Comparison of ENCODE assay signal across 22 cellular contexts in the genomic region with DNA sequence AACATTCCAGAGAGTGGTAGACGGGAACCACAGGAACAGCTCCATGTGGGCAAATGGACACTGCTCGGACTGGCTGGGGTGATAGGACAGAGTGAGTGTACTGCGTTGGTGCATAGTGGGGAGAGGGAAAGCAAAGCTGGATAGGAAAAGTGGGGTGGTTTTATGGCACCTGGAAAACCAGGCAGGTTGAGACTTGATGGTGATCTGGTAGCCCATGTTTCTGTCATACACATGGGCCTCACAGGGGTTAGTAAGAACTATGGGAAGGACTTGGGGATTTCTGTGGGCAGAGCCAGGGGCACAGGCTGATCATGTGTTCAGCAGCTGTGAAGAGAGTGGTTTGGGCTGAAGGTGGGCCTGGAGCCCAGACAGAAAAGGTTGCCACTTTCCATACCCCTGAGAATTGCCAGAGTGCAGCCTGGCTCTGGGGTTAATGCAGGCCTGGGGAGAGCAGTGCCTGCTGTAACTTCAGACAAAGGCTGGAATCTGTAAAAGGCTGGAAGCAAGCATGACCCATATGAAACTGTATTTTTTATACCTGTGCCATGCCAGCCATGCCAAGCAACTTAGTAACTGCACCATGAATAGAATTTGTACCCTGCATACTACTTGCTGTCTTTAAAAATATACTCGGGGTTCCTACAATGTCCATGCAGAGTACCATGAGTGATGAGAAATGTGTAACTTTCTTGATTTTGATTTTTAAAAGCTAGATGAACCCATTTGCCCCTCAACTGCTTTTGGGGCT. TPM values are rescaled to one million over a fixed set of nuclear protein-coding genes. Genes with fewer than 3 reads are reported as not detected.
DNase-seq lines count a peak whose midpoint lies in the region; ATAC-seq lines count a peak whose summit lies in the region.
"Had no signal": no experiment of that assay in that cellular context is flagged by ENCODE, and none has a peak within 500 bp of the region (broad histone marks: within the 10 kb centered on the region; RNA-seq: fewer than 3 reads in every experiment).

No MANE protein-coding gene starts in this region.

- no peak overlapping the region for H3K4me3 Mint-ChIP-seq in activated naive CD4-positive, alpha-beta T cell treated with anti-CD3 and anti-CD28 coated beads, Interleukin-2, amount 10 ng/mL, durations not matched to agents 7 days and 5 days
- no peak overlapping the region for H3K4me3 Mint-ChIP-seq in activated naive CD8-positive, alpha-beta T cell
- H3K4me3 Mint-ChIP-seq in stimulated activated memory B cell treated with anti-CD40 and anti-IgM and Interleukin-4, amounts not matched to agents 10 μg/mL and 1 μg/mL and 100 μg/mL, for 72 hours, result no peak overlapping the region
- H3K4me3 Mint-ChIP-seq: activated CD4-positive, alpha-beta memory T cell treated with anti-CD3 and anti-CD28 coated beads for 36 hours; natural killer cell had no signal

- no peaks in the 10 kb centered on the region for H3K9me3 Mint-ChIP-seq in activated naive CD4-positive, alpha-beta T cell treated with anti-CD3 and anti-CD28 coated beads, Interleukin-2, amount 10 ng/mL, durations not matched to agents 7 days and 5 days
- no peaks in the 10 kb centered on the region for H3K9me3 Mint-ChIP-seq in activated naive CD8-positive, alpha-beta T cell (ENCODE audit: low read depth)
- H3K9me3 Mint-ChIP-seq in stimulated activated memory B cell treated with anti-CD40 and anti-IgM and Interleukin-4, amounts not matched to agents 10 μg/mL and 1 μg/mL and 100 μg/mL, for 72 hours, result no peaks in the 10 kb centered on the region
- H3K9me3 Mint-ChIP-seq: activated CD4-positive, alpha-beta memory T cell treated with anti-CD3 and anti-CD28 coated beads for 36 hours; activated T-helper 2 cell treated with anti-CD3 and anti-CD28 coated beads, Interferon-gamma antibody, Interleukin-2, Interleukin-4, amounts not matched to agents 10 μg/mL and 5 μg/mL and 100 μg/mL, durations not matched to agents 14 hours and 24 hours and 36 hours; natural killer cell had no signal

- no peak for DNase-seq in activated naive CD4-positive, alpha-beta T cell treated with anti-CD3 and anti-CD28 coated beads, Interleukin-2, amount 10 ng/mL, durations not matched to agents 7 days and 5 days
- DNase-seq in activated naive CD4-positive, alpha-beta T cell treated with Interleukin-2 at 50 U/mL for 16 hours, result no peak
- DNase-seq in right cardiac atrium (no peak), DMS79 (lab: John Stamatoyannopoulos, UW) (no peak)
- DNase-seq in effector memory CD4-positive, alpha-beta T cell, result no peak
- DNase-seq: activated CD4-positive, alpha-beta memory T cell treated with anti-CD3 and anti-CD28 coated beads for 36 hours; lower lobe of right lung; natural killer cell; NCI-H2107; NCI-H69; OCI-M1; stimulated activated CD4-positive, alpha-beta T cell treated with anti-CD3 and anti-CD28 coated beads, Interleukin-12 subunit alpha, Interleukin-12 subunit beta, amount 100 ng/mL, for 4 hours; stimulated activated naive CD4-positive, alpha-beta T cell had no signal

- H3K4me1 Mint-ChIP-seq in activated naive CD4-positive, alpha-beta T cell treated with anti-CD3 and anti-CD28 coated beads, Interleukin-2, amount 10 ng/mL, durations not matched to agents 7 days and 5 days, result peaks cover 4% of the 10 kb centered on the region
- peaks cover 4% of the 10 kb centered on the region for H3K4me1 Mint-ChIP-seq in activated naive CD8-positive, alpha-beta T cell (ENCODE audit: low read depth)
- peaks cover 16% of the 10 kb centered on the region for H3K4me1 Mint-ChIP-seq in stimulated activated memory B cell treated with anti-CD40 and anti-IgM and Interleukin-4, amounts not matched to agents 10 μg/mL and 1 μg/mL and 100 μg/mL, for 72 hours

- peaks cover 24% of the 10 kb centered on the region for H3K36me3 ChIP-seq in effector memory CD4-positive, alpha-beta T cell (ENCODE audit: control insufficient read depth, insufficient read depth, low read length)
- H3K36me3 ChIP-seq: HAP-1 had no signal

- H3K27ac ChIP-seq in right cardiac atrium (ENCODE audit: low read length), result no peak overlapping the region
- H3K27ac ChIP-seq in effector memory CD4-positive, alpha-beta T cell (ENCODE audit: insufficient read depth, low read length, poor library complexity, severe bottlenecking), result no peak overlapping the region
- H3K27ac ChIP-seq: coronary artery, epithelial cell of prostate, lower lobe of right lung, SK-N-MC had no signal

- CTCF ChIA-PET in activated naive CD4-positive, alpha-beta T cell treated with anti-CD3 and anti-CD28 coated beads, Interleukin-2, amount 10 ng/mL, durations not matched to agents 7 days and 5 days (lab: Charles Lee), result no interaction called here

- peaks cover 18% of the 10 kb centered on the region for H3K36me3 Mint-ChIP-seq in activated naive CD4-positive, alpha-beta T cell treated with anti-CD3 and anti-CD28 coated beads, Interleukin-2, amount 10 ng/mL, durations not matched to agents 7 days and 5 days
- peaks cover 9% of the 10 kb centered on the region for H3K36me3 Mint-ChIP-seq in activated naive CD8-positive, alpha-beta T cell
- H3K36me3 Mint-ChIP-seq in stimulated activated memory B cell treated with anti-CD40 and anti-IgM and Interleukin-4, amounts not matched to agents 10 μg/mL and 1 μg/mL and 100 μg/mL, for 72 hours, result peaks cover 55% of the 10 kb centered on the region
- H3K36me3 Mint-ChIP-seq: natural killer cell had no signal

- peak overlapping the region; percentile 33 for H3K27ac Mint-ChIP-seq in activated naive CD4-positive, alpha-beta T cell treated with anti-CD3 and anti-CD28 coated beads, Interleukin-2, amount 10 ng/mL, durations not matched to agents 7 days and 5 days
- H3K27ac Mint-ChIP-seq in activated naive CD8-positive, alpha-beta T cell, result peak overlapping the region; percentile 77
- H3K27ac Mint-ChIP-seq in stimulated activated memory B cell treated with anti-CD40 and anti-IgM and Interleukin-4, amounts not matched to agents 10 μg/mL and 1 μg/mL and 100 μg/mL, for 72 hours, result peak overlapping the region; percentile 12
- H3K27ac Mint-ChIP-seq: activated CD4-positive, alpha-beta memory T cell treated with anti-CD3 and anti-CD28 coated beads for 36 hours; activated T-helper 2 cell treated with anti-CD3 and anti-CD28 coated beads, Interferon-gamma antibody, Interleukin-2, Interleukin-4, amounts not matched to agents 10 μg/mL and 5 μg/mL and 100 μg/mL, durations not matched to agents 14 hours and 24 hours and 36 hours had no signal

- no peaks in the 10 kb centered on the region for H3K9me3 ChIP-seq in right cardiac atrium (ENCODE audit: control insufficient read depth, low read length)
- no peaks in the 10 kb centered on the region for H3K9me3 ChIP-seq in effector memory CD4-positive, alpha-beta T cell (ENCODE audit: control insufficient read depth, low read length)
- H3K9me3 ChIP-seq: HAP-1, lower lobe of right lung had no signal

- H3K4me3 ChIP-seq in right cardiac atrium (ENCODE audit: low read length), result no peak overlapping the region
- no peak overlapping the region for H3K4me3 ChIP-seq in effector memory CD4-positive, alpha-beta T cell (ENCODE audit: insufficient read depth, low read depth, low read length, poor library complexity, severe bottlenecking)
- H3K4me3 ChIP-seq: coronary artery, HAP-1, K562, lower lobe of right lung, SK-N-MC had no signal

- H3K4me1 ChIP-seq in right cardiac atrium (ENCODE audit: control insufficient read depth, insufficient read depth, low read length), result peaks cover 12% of the 10 kb centered on the region
- no peaks in the 10 kb centered on the region for H3K4me1 ChIP-seq in effector memory CD4-positive, alpha-beta T cell (ENCODE audit: control insufficient read depth, insufficient read depth, low read length, poor library complexity, severe bottlenecking)
- H3K4me1 ChIP-seq: HAP-1 had no signal

- no peaks in the 10 kb centered on the region for H3K27me3 ChIP-seq in right cardiac atrium (ENCODE audit: control insufficient read depth, insufficient read depth)
- no peaks in the 10 kb centered on the region for H3K27me3 ChIP-seq in effector memory CD4-positive, alpha-beta T cell (replicated peaks; ENCODE audit: control insufficient read depth, insufficient read depth, low read length, poor library complexity, severe bottlenecking)

- intact Hi-C loops in right cardiac atrium (cut with DNase I), result no loop called here

- peak; percentile 28 to 61 for ATAC-seq in right cardiac atrium
- ATAC-seq in stimulated activated memory B cell treated with anti-CD40 and anti-IgM and Interleukin-4, amounts not matched to agents 10 μg/mL and 1 μg/mL and 100 μg/mL, for 72 hours, result no peak
- ATAC-seq in GM19395 (IDR thresholded peaks at IDR 0.05; ENCODE audit: unreplicated experiment), result no peak
- ATAC-seq: K562, lower lobe of right lung, natural killer cell had no signal

- H3K27me3 Mint-ChIP-seq in activated naive CD4-positive, alpha-beta T cell treated with anti-CD3 and anti-CD28 coated beads, Interleukin-2, amount 10 ng/mL, durations not matched to agents 7 days and 5 days, result no peaks in the 10 kb centered on the region
- no peaks in the 10 kb centered on the region for H3K27me3 Mint-ChIP-seq in activated naive CD8-positive, alpha-beta T cell
- no peaks in the 10 kb centered on the region for H3K27me3 Mint-ChIP-seq in stimulated activated memory B cell treated with anti-CD40 and anti-IgM and Interleukin-4, amounts not matched to agents 10 μg/mL and 1 μg/mL and 100 μg/mL, for 72 hours
- H3K27me3 Mint-ChIP-seq: activated CD4-positive, alpha-beta memory T cell treated with anti-CD3 and anti-CD28 coated beads for 36 hours had no signal

- 93% methylated on average over 4 of the region's 4 CpGs for WGBS in right cardiac atrium

RNA-seq across cellular contexts. Expression of gene RPIA, which starts 41.9 kb away (rescaled TPM):
- total RNA-seq in right cardiac atrium, result 10 to 100 TPM in 3 of 4 donors, 1 to 10 TPM in 1; 9.1 to 15.4 (median 11.4) TPM
- 13.5 TPM for polyA plus RNA-seq in right cardiac atrium

Comparison
In these comparisons a context has a peak if more than half of its experiments do, and no peak if none do; other contexts are left out.
1. H3K27ac Mint-ChIP-seq: peak in every context shown above with its lines; median percentile 77 in activated naive CD8-positive, alpha-beta T cell; 33 in activated naive CD4-positive, alpha-beta T cell treated with anti-CD3 and anti-CD28 coated beads, Interleukin-2, amount 10 ng/mL, durations not matched to agents 7 days and 5 days; 12 in stimulated activated memory B cell treated with anti-CD40 and anti-IgM and Interleukin-4, amounts not matched to agents 10 μg/mL and 1 μg/mL and 100 μg/mL, for 72 hours.
2. ATAC-seq: peak in right cardiac atrium (2 of 2); none in stimulated activated memory B cell treated with anti-CD40 and anti-IgM and Interleukin-4, amounts not matched to agents 10 μg/mL and 1 μg/mL and 100 μg/mL, for 72 hours (single experiment) and GM19395 (single experiment).